ENCODE assay signal across 35 cellular contexts in genomic region chr20:63307538-63308217, GRCh38. TPM values are rescaled to one million over a fixed set of nuclear protein-coding genes. Genes with fewer than 3 reads are reported as not detected.
"Had no signal": no experiment of that assay in that cellular context is flagged by ENCODE, and none has a peak within 500 bp of the region (broad histone marks: within the 10 kb centered on the region; RNA-seq: fewer than 3 reads in every experiment).

No MANE protein-coding gene starts in this region.

- H3K9ac ChIP-seq: parathyroid adenoma had no signal

- H3K27ac Mint-ChIP-seq: endodermal cell; immature natural killer cell; mesothelial cell of epicardium; naive B cell; natural killer cell treated with Interleukin-12 subunit alpha and Interleukin-12 subunit beta and Interleukin-15 and Interleukin-18, amount 100 ng/mL, for 72 hours; progenitor cell of endocrine pancreas; stimulated activated memory B cell treated with anti-CD40 and anti-IgM and Interleukin-4, amounts not matched to agents 10 μg/mL and 1 μg/mL and 100 μg/mL, for 72 hours; type B pancreatic cell had no signal

- ATAC-seq: foreskin keratinocyte; gastroesophageal sphincter; heart right ventricle; mucosa of descending colon; natural killer cell treated with Interleukin-12 subunit alpha and Interleukin-12 subunit beta and Interleukin-15 and Interleukin-18, amount 100 ng/mL, for 72 hours; stimulated activated memory B cell treated with anti-CD40 and anti-IgM and Interleukin-4, amounts not matched to agents 10 μg/mL and 1 μg/mL and 100 μg/mL, for 72 hours; stimulated activated naive CD8-positive, alpha-beta T cell treated with anti-CD3 and anti-CD28 coated beads, Interleukin-15, Interleukin-2, amounts not matched to agents 100 U/mL and 50 U/mL, for 24 hours had no signal

- H3K27me3 ChIP-seq: foreskin keratinocyte, testis had no signal

- H3K4me1 Mint-ChIP-seq: endodermal cell; stimulated activated memory B cell treated with anti-CD40 and anti-IgM and Interleukin-4, amounts not matched to agents 10 μg/mL and 1 μg/mL and 100 μg/mL, for 72 hours had no signal

- FAIRE-seq: colon had no signal

- H2AFZ ChIP-seq: parathyroid adenoma had no signal

- H3K36me3 ChIP-seq: esophagus muscularis mucosa, gastroesophageal sphincter, heart right ventricle, spleen, tibial artery had no signal

- H3K4me1 ChIP-seq: foreskin keratinocyte, tibial artery had no signal

- H3K9me3 ChIP-seq: esophagus muscularis mucosa, mucosa of descending colon, spleen, testis, tibial artery had no signal

- H3K9me3 Mint-ChIP-seq: endodermal cell; mesothelial cell of epicardium; natural killer cell treated with Interleukin-12 subunit alpha and Interleukin-12 subunit beta and Interleukin-15 and Interleukin-18, amount 100 ng/mL, for 72 hours; neural crest cell; type B pancreatic cell had no signal

- H3K4me3 ChIP-seq: dorsolateral prefrontal cortex, esophagus muscularis mucosa, gastroesophageal sphincter, heart right ventricle, mucosa of descending colon, skin epidermis, spleen, testis, tibial artery had no signal

- H3K36me3 Mint-ChIP-seq: mesothelial cell of epicardium; natural killer cell treated with Interleukin-12 subunit alpha and Interleukin-12 subunit beta and Interleukin-15 and Interleukin-18, amount 100 ng/mL, for 72 hours; stimulated activated memory B cell treated with anti-CD40 and anti-IgM and Interleukin-4, amounts not matched to agents 10 μg/mL and 1 μg/mL and 100 μg/mL, for 72 hours; type B pancreatic cell had no signal

- H3K4me3 Mint-ChIP-seq: endodermal cell; immature natural killer cell; mesothelial cell of epicardium; naive B cell; natural killer cell treated with Interleukin-12 subunit alpha and Interleukin-12 subunit beta and Interleukin-15 and Interleukin-18, amount 100 ng/mL, for 72 hours; neural crest cell; stimulated activated memory B cell treated with anti-CD40 and anti-IgM and Interleukin-4, amounts not matched to agents 10 μg/mL and 1 μg/mL and 100 μg/mL, for 72 hours; type B pancreatic cell had no signal

- H3K27ac ChIP-seq: dorsolateral prefrontal cortex, esophagus muscularis mucosa, foreskin keratinocyte, gastroesophageal sphincter, heart right ventricle, parathyroid adenoma, skin epidermis, spleen, testis, tibial artery had no signal

- DNase-seq: dorsolateral prefrontal cortex; effector CD4-positive, alpha-beta T cell; endodermal cell; foreskin keratinocyte; heart right ventricle; hippocampal formation; immature natural killer cell; islet precursor cell; kidney glomerular epithelial cell; mesenchymal stem cell; mucosa of descending colon; naive B cell; spleen; stimulated activated CD4-positive, alpha-beta T cell treated with anti-CD3 and anti-CD28 coated beads, Interleukin-4, amount 100 ng/mL, for 4 hours; stimulated activated naive CD8-positive, alpha-beta T cell treated with anti-CD3 and anti-CD28 coated beads, Interleukin-15, Interleukin-2, amounts not matched to agents 100 U/mL and 50 U/mL, for 24 hours; substantia nigra; testis; tibial artery had no signal

- H3K79me2 ChIP-seq: parathyroid adenoma had no signal

RNA-seq across cellular contexts. Expression of gene COL20A1, which starts 14.7 kb away (rescaled TPM):
- total RNA-seq: epithelial cell of proximal tubule; fibroblast of lung; foreskin keratinocyte; gastroesophageal sphincter; liver; mucosa of descending colon; natural killer cell treated with Interleukin-12 subunit alpha and Interleukin-12 subunit beta and Interleukin-15 and Interleukin-18, amount 100 ng/mL, for 72 hours; osteoblast had no signal
- polyA plus RNA-seq: fibroblast of lung, foreskin keratinocyte, heart right ventricle, immature natural killer cell, liver, urinary bladder had no signal

RNA-seq across cellular contexts. Expression of gene NKAIN4, which starts 53.4 kb away (rescaled TPM):
- total RNA-seq: fibroblast of lung; heart right ventricle; lung microvascular endothelial cell; natural killer cell treated with Interleukin-12 subunit alpha and Interleukin-12 subunit beta and Interleukin-15 and Interleukin-18, amount 100 ng/mL, for 72 hours; osteoblast; spleen had no signal
- polyA plus RNA-seq: fibroblast of lung, immature natural killer cell, liver had no signal

RNA-seq across cellular contexts. Expression of gene CHRNA4, which starts 53.5 kb away (rescaled TPM):
- total RNA-seq: epithelial cell of proximal tubule; esophagus muscularis mucosa; fibroblast of lung; foreskin keratinocyte; gastroesophageal sphincter; mucosa of descending colon; natural killer cell treated with Interleukin-12 subunit alpha and Interleukin-12 subunit beta and Interleukin-15 and Interleukin-18, amount 100 ng/mL, for 72 hours; osteoblast had no signal
- polyA plus RNA-seq: fibroblast of lung, foreskin keratinocyte, immature natural killer cell, urinary bladder had no signal
